Comparison of ENCODE assay signal across 14 cellular contexts in genomic region chr5:54420511-54420910, GRCh38. TPM values are rescaled to one million over a fixed set of nuclear protein-coding genes. Genes with fewer than 3 reads are reported as not detected.
"Had no signal": no experiment of that assay in that cellular context is flagged by ENCODE, and none has a peak within 500 bp of the region (broad histone marks: within the 10 kb centered on the region; RNA-seq: fewer than 3 reads in every experiment).

No MANE protein-coding gene starts in this region.

RNA-seq across cellular contexts. Expression of gene HSPB3, which starts 35.0 kb away (rescaled TPM):
- total RNA-seq: activated B cell treated with CpG ODN at 0.5 μM for 24 hours; activated CD4-positive, alpha-beta memory T cell treated with anti-CD3 and anti-CD28 coated beads for 36 hours; activated CD4-positive, alpha-beta memory T cell treated with anti-CD3 and anti-CD28 coated beads, Interleukin-2, amount 10 ng/mL, durations not matched to agents 7 days and 5 days; activated CD4-positive, alpha-beta T cell treated with anti-CD3 and anti-CD28 coated beads for 36 hours; activated CD4-positive, alpha-beta T cell treated with anti-CD3 and anti-CD28 coated beads, Interleukin-2, amount 10 ng/mL, durations not matched to agents 24 days and 14 days; activated CD4-positive, alpha-beta T cell treated with anti-CD3 and anti-CD28 coated beads, Interleukin-2, amount 10 ng/mL, durations not matched to agents 7 days and 5 days; activated CD8-positive, alpha-beta memory T cell treated with anti-CD3 and anti-CD28 coated beads for 36 hours; activated CD8-positive, alpha-beta memory T cell treated with anti-CD3 and anti-CD28 coated beads, Interleukin-2, amount 10 ng/mL, durations not matched to agents 7 days and 5 days; activated CD8-positive, alpha-beta T cell treated with anti-CD3 and anti-CD28 coated beads for 36 hours; activated CD8-positive, alpha-beta T cell treated with anti-CD3 and anti-CD28 coated beads, Interleukin-2, amount 10 ng/mL, durations not matched to agents 7 days and 5 days; T-helper 1 cell treated with Interleukin-12 subunit alpha and Interleukin-12 subunit beta and Interleukin-4 antibody, amounts not matched to agents 30 ng/mL and 1 ng/mL, for 36 hours; T-helper 17 cell; T-helper 2 cell treated with Interferon-gamma antibody and Interleukin-4, amounts not matched to agents 100 ng/mL and 5 ng/mL, for 36 hours; WTC11 had no signal
